22 cellular contexts compared by ENCODE assay signal in the genomic region with DNA sequence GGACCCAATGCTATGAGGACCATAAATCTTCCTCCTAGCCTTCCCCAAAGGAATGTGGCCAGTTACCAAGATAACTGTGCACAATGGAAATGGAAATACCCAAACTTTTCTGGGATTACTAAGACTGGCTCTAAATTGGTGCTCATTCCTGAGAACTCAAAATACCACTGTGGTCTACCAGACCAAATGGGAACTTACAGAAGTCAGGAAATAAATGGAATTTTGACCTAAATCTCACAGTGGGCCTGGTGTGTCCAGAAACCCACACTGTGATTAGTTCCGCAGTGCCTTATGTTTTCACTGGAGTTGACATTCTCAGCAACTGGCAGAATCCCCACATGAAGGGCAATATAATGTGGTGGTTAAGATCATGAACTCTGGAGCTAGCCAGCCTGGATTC.
A peak's percentile ranks its signal among the peaks of the same experiment; 100 is the strongest.
DNase-seq lines count a peak whose midpoint lies in the region; ATAC-seq and TF ChIP-seq lines count a peak whose summit lies in the region.
"Had no signal": no experiment of that assay in that cellular context is flagged by ENCODE, and none has a peak within 500 bp of the region (broad histone marks: within the 10 kb centered on the region; RNA-seq: fewer than 3 reads in every experiment).

No MANE protein-coding gene starts in this region.

- H3K9me3 ChIP-seq in SK-N-SH, result no peaks in the 10 kb centered on the region
- H3K9me3 ChIP-seq: lower lobe of right lung, mucosa of descending colon, ovary had no signal

- in situ Hi-C loops in astrocyte of the spinal cord (cut with HindIII; ENCODE audit: low sequenced_read_pairs), result no loop called here

- ATAC-seq in GM19035 (IDR thresholded peaks at IDR 0.05; ENCODE audit: unreplicated experiment) (no peak), HG02588 (IDR thresholded peaks at IDR 0.05; ENCODE audit: unreplicated experiment) (no peak)
- ATAC-seq: activated CD8-positive, alpha-beta T cell treated with anti-CD3 and anti-CD28 coated beads for 36 hours; activated T-helper 17 cell treated with anti-CD3 and anti-CD28 coated beads, Interleukin-2, amount 50 U/mL, for 72 hours; lower lobe of right lung; mucosa of descending colon had no signal

- no peaks in the 10 kb centered on the region for H4K20me1 ChIP-seq in SK-N-SH (ENCODE audit: insufficient read depth)

- no peaks in the 10 kb centered on the region for H3K36me3 ChIP-seq in BJ (ENCODE audit: control insufficient read depth, insufficient read depth, low read length)
- no peaks in the 10 kb centered on the region for H3K36me3 ChIP-seq in SK-N-SH (replicated peaks in 1 of 2; ENCODE audit: control insufficient read depth in 1 of 2, insufficient read depth in 2 of 2, low read length in 1 of 2)
- H3K36me3 ChIP-seq: lower lobe of right lung, ovary had no signal

- H3K79me2 ChIP-seq in SK-N-SH (ENCODE audit: insufficient read depth), result no peaks in the 10 kb centered on the region

- no peaks in the 10 kb centered on the region for H3F3A ChIP-seq in SK-N-SH (replicated peaks; ENCODE audit: insufficient read depth)

- no peak overlapping the region for H3K4me2 ChIP-seq in SK-N-SH
- H3K4me2 ChIP-seq: KMS-11 had no signal

- POLR2A ChIA-PET in BJ (lab: Charles Lee) (no interaction called here), SK-N-SH (lab: Yijun Ruan, JAX) (no interaction called here)

- H2AFZ ChIP-seq in SK-N-SH (ENCODE audit: low read depth), result no peak overlapping the region

- TF ChIP-seq CTCF in BJ (IDR thresholded peaks at IDR 0.05; ENCODE audit: insufficient read depth, low read depth, low read length) (no peak), astrocyte of the spinal cord (IDR thresholded peaks at IDR 0.05; ENCODE audit: low read depth, low read length) (no peak), SK-N-SH (IDR thresholded peaks at IDR 0.05) (no peak)

- no peak for TF ChIP-seq RAD21 in SK-N-SH (IDR thresholded peaks at IDR 0.05; ENCODE audit: low read length)

- no peak overlapping the region for H3K4me3 ChIP-seq in BJ (ENCODE audit: low read depth, low read length)
- no peak overlapping the region for H3K4me3 ChIP-seq in astrocyte of the spinal cord (ENCODE audit: low read depth, low read length)
- no peak overlapping the region for H3K4me3 ChIP-seq in SK-N-SH (ENCODE audit: low read depth in 2 of 2, low read length in 1 of 2)
- H3K4me3 ChIP-seq: lower lobe of right lung, mucosa of descending colon, ovary had no signal

- CTCF ChIA-PET in BJ (lab: Yijun Ruan, JAX), result interaction anchor here (0.7 kb wide), 1 partner anchor 15 kb away, joined by 3 read pairs; no protein-coding TSS in a partner anchor
- CTCF ChIA-PET in SK-N-SH (lab: Yijun Ruan, JAX), result no interaction called here

- no peaks in the 10 kb centered on the region for H3K9me2 ChIP-seq in SK-N-SH

- H3K9ac ChIP-seq in SK-N-SH, result no peak overlapping the region
- H3K9ac ChIP-seq: KMS-11 had no signal

- H3K27me3 ChIP-seq in BJ (ENCODE audit: control insufficient read depth, insufficient read depth, low read length) (no peaks in the 10 kb centered on the region), SK-N-SH (ENCODE audit: insufficient read depth) (no peaks in the 10 kb centered on the region)
- H3K27me3 ChIP-seq: ovary had no signal

- TF ChIP-seq EP300 in SK-N-SH (IDR thresholded peaks at IDR 0.05; ENCODE audit: borderline replicate concordance in 1 of 2, low read depth in 1 of 2, low read length in 1 of 2), result no peak

- H3K4me1 ChIP-seq in SK-N-SH (ENCODE audit: control insufficient read depth in 1 of 2, insufficient read depth in 2 of 2, low read depth in 1 of 2, low read length in 1 of 2), result peaks cover 0 to 2% of the 10 kb centered on the region in 2 experiments; a peak in 1 of 4 replicates
- H3K4me1 ChIP-seq: lower lobe of right lung had no signal

- no peak overlapping the region for H3K27ac ChIP-seq in SK-N-SH (ENCODE audit: low read depth in 2 of 2, low read length in 1 of 2)
- H3K27ac ChIP-seq: KMS-11, lower lobe of right lung, ovary had no signal

- DNase-seq in BJ (ENCODE audit: low read depth), result peak; percentile 13
- DNase-seq in H4 (ENCODE audit: low spot score), result peak; percentile 23
- DNase-seq in astrocyte of the spinal cord (ENCODE audit: low read depth, low spot score), result peak; percentile 88
- peak; percentile 58 for DNase-seq in renal cortical epithelial cell (ENCODE audit: low read depth)
- DNase-seq in SK-N-SH, result no peak
- no peak for DNase-seq in DMS153 (lab: John Stamatoyannopoulos, UW)
- DNase-seq: activated CD4-positive, CD25-positive, alpha-beta regulatory T cell treated with anti-CD3 and anti-CD28 coated beads, Interleukin-2, amount 50 U/mL, for 72 hours; activated CD8-positive, alpha-beta T cell treated with anti-CD3 and anti-CD28 coated beads for 36 hours; glutamatergic neuron; lower lobe of right lung; mucosa of descending colon; NCI-H1436 treated with DMSO at 0.1 percent for 48 hours; NCI-H446 treated with DMSO at 0.1 percent for 48 hours; NCI-H82; nephron progenitor cell; ovary; retina; stimulated activated CD4-positive, alpha-beta T cell treated with anti-CD3 and anti-CD28 coated beads, Interleukin-2, amount 100 ng/mL, for 48 hours had no signal

- WGBS in SK-N-SH (ENCODE audit: low lambda C conversion rate), result 88% methylated on average over 1 of the region's 1 CpG

TF ChIP-seq in SK-N-SH, 30 proteins besides CTCF, POLR2A, EP300 and RAD21:
- no peak for TF ChIP-seq NFIC (IDR thresholded peaks at IDR 0.05; ENCODE audit: borderline replicate concordance)
- no peak for TF ChIP-seq POLR2AphosphoS5 (IDR thresholded peaks at IDR 0.05; ENCODE audit: low read depth, low read length)
- TF ChIP-seq TCF12 (IDR thresholded peaks at IDR 0.05), result no peak
- no peak for TF ChIP-seq MEF2A (IDR thresholded peaks at IDR 0.05; ENCODE audit: borderline replicate concordance, low read depth)
- TF ChIP-seq, protein P1, sequence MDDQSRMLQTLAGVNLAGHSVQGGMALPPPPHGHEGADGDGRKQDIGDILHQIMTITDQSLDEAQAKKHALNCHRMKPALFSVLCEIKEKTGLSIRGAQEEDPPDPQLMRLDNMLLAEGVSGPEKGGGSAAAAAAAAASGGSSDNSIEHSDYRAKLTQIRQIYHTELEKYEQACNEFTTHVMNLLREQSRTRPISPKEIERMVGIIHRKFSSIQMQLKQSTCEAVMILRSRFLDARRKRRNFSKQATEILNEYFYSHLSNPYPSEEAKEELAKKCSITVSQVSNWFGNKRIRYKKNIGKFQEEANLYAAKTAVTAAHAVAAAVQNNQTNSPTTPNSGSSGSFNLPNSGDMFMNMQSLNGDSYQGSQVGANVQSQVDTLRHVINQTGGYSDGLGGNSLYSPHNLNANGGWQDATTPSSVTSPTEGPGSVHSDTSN (IDR thresholded peaks at IDR 0.05), result no peak
- no peak for TF ChIP-seq MXI1 (IDR thresholded peaks at IDR 0.05; ENCODE audit: low read depth, low read length)
- no peak for TF ChIP-seq RXRA (IDR thresholded peaks at IDR 0.05; ENCODE audit: borderline replicate concordance, low read depth)
- no peak for TF ChIP-seq ELF1 (IDR thresholded peaks at IDR 0.05)
- no peak for TF ChIP-seq REST (IDR thresholded peaks at IDR 0.05; ENCODE audit: low read depth, low read length)
- TF ChIP-seq GABPA (IDR thresholded peaks at IDR 0.05; ENCODE audit: low read depth), result no peak
- no peak for TF ChIP-seq EZH2phosphoT487 (IDR thresholded peaks at IDR 0.05; ENCODE audit: borderline replicate concordance, low read depth)
- no peak for TF ChIP-seq TEAD4 (IDR thresholded peaks at IDR 0.05; ENCODE audit: borderline replicate concordance, insufficient read depth)

Comparison
In these comparisons a context has a peak if more than half of its experiments do, and no peak if none do; other contexts are left out.
1. DNase-seq: peak in BJ (single experiment), H4 (single experiment), astrocyte of the spinal cord (single experiment) and renal cortical epithelial cell (single experiment); none in SK-N-SH (single experiment) and DMS153 (single experiment).